16 cellular contexts compared by ENCODE assay signal in genomic region chr2:85171916-85172315, GRCh38. TPM values are rescaled to one million over a fixed set of nuclear protein-coding genes. Genes with fewer than 3 reads are reported as not detected.
A peak's percentile ranks its signal among the peaks of the same experiment; 100 is the strongest.
DNase-seq lines count a peak whose midpoint lies in the region; ATAC-seq and TF ChIP-seq lines count a peak whose summit lies in the region.
"Had no signal": no experiment of that assay in that cellular context is flagged by ENCODE, and none has a peak within 500 bp of the region (broad histone marks: within the 10 kb centered on the region; RNA-seq: fewer than 3 reads in every experiment).

No MANE protein-coding gene starts in this region.

- H3K4me1 ChIP-seq in spleen: peaks cover 0 to 12% (median 4%) of the 10 kb centered on the region in 6 donors

- no peak for TF ChIP-seq POLR2A in spleen (IDR thresholded peaks at IDR 0.05)

- no peaks in the 10 kb centered on the region for H3K27me3 Mint-ChIP-seq in nephron (ENCODE audit: low read depth)

- no peak overlapping the region for H3K4me3 Mint-ChIP-seq in nephron
- H3K4me3 Mint-ChIP-seq: CD4-positive, alpha-beta T cell had no signal

- DNase-seq in RWPE1 (ENCODE audit: low spot score) (no peak), spleen (peak; percentile 23), HUDEP-2 (lab: John Stamatoyannopoulos, UW; ENCODE audit: unreplicated experiment in 76 of 76) (no peak)
- no peak for DNase-seq in NK-92 treated with Interleukin-12 subunit alpha and Interleukin-12 subunit beta, amount 100 ng/mL, for 24 hours (lab: John Stamatoyannopoulos, UW)
- DNase-seq: ACHN; AML-193; Caco-2; CD4-positive, alpha-beta T cell; GOT3; IMR-90 had no signal

- TF ChIP-seq CTCF in RWPE1 (conservative IDR thresholded peaks at IDR 0.05; ENCODE audit: low read depth) (no peak), nephron (IDR thresholded peaks at IDR 0.05; ENCODE audit: unreplicated experiment in 3 of 3) (no peak), spleen (IDR thresholded peaks at IDR 0.05 in 8 of 11, conservative IDR thresholded peaks at IDR 0.05 in 3 of 11) (no peak)

- CTCF ChIA-PET in RWPE1 (lab: Yijun Ruan, JAX): interaction anchor here (0.8 kb wide), 1 partner anchor 30 kb away, joined by 3 read pairs; no protein-coding TSS in a partner anchor

- H3K36me3 Mint-ChIP-seq in nephron (ENCODE audit: low read depth): peaks cover 49% of the 10 kb centered on the region

- peak overlapping the region in 2 of 3 experiments; percentile 22 to 54 for H3K27ac Mint-ChIP-seq in nephron
- H3K27ac Mint-ChIP-seq: CD4-positive, alpha-beta T cell had no signal

- POLR2A ChIA-PET in RWPE1 (lab: Yijun Ruan, JAX; ENCODE audit: low non-redundant PET): interaction anchor here (1.0 kb wide), 1 partner anchor 27 kb away, joined by 3 read pairs; no protein-coding TSS in a partner anchor

- peaks cover 37% of the 10 kb centered on the region for H3K4me1 Mint-ChIP-seq in nephron

- H3K9me3 Mint-ChIP-seq in nephron: no peaks in the 10 kb centered on the region
- H3K9me3 Mint-ChIP-seq: CD4-positive, alpha-beta T cell had no signal

- no peak for ATAC-seq in HG02852 (IDR thresholded peaks at IDR 0.05; ENCODE audit: unreplicated experiment)
- ATAC-seq: K562 had no signal

- no peaks in the 10 kb centered on the region for H3K27me3 ChIP-seq in spleen (replicated peaks in 1 of 7)

- WGBS in spleen, 5 donors: 77 to 90% (median 87%) methylated on average over 10 of the region's 10 CpGs

- intact Hi-C loops in spleen (cut with DNase I; ENCODE audit: low total_unique reads): no loop called here

- H3K4me3 ChIP-seq in spleen: no peak overlapping the region
- H3K4me3 ChIP-seq: HAP-1, K562 had no signal

- H3K27ac ChIP-seq in RWPE1 (0 out of 2 replicates have a peak overlapping the region, but pooled peaks have one; percentile 29), spleen (no peak overlapping the region)
- H3K27ac ChIP-seq: C4-2B, HL-60 had no signal

- H3K36me3 ChIP-seq in spleen: no peaks in the 10 kb centered on the region
- H3K36me3 ChIP-seq: HAP-1 had no signal

- H3K9me3 ChIP-seq in spleen: peaks cover 0 to 17% (median 9%) of the 10 kb centered on the region in 8 donors
- H3K9me3 ChIP-seq: Caco-2, HAP-1 had no signal

RNA-seq across cellular contexts. Expression of gene TCF7L1, which starts 38.7 kb away (rescaled TPM):
- total RNA-seq in spleen: 10 to 100 TPM in 3 of 7 donors, 1 to 10 TPM in 4; 3.3 to 15.8 (median 9.8) TPM
- polyA plus RNA-seq in spleen: 1 to 10 TPM; 2.0 to 5.2 (median 2.4) TPM
- total RNA-seq: CD4-positive, alpha-beta T cell had no signal
